7 cellular contexts compared by ENCODE assay signal in genomic region chr19:17841371-17841809, GRCh38. TPM values are rescaled to one million over a fixed set of nuclear protein-coding genes. Genes with fewer than 3 reads are reported as not detected.
DNase-seq lines count a peak whose midpoint lies in the region; ATAC-seq and TF ChIP-seq lines count a peak whose summit lies in the region.
"Had no signal": no experiment of that assay in that cellular context is flagged by ENCODE, and none has a peak within 500 bp of the region (broad histone marks: within the 10 kb centered on the region; RNA-seq: fewer than 3 reads in every experiment).

No MANE protein-coding gene starts in this region.

- H3F3A ChIP-seq in neural progenitor cell (ENCODE audit: low read depth) = no peaks in the 10 kb centered on the region

- H3K27ac Mint-ChIP-seq in endothelial cell (ENCODE audit: unreplicated experiment) (no peak overlapping the region), neural progenitor cell (peak overlapping the region; percentile 63)

- H3K27ac ChIP-seq in HUES6 (ENCODE audit: low read depth, low read length) (no peak overlapping the region), neural progenitor cell (no peak overlapping the region)

- H3K4me3 ChIP-seq in HUES6 (ENCODE audit: low read depth, low read length) (peak overlapping the region; percentile 83), neural progenitor cell (peak overlapping the region; percentile 50)

- peak overlapping the region; percentile 87 for H2AFZ ChIP-seq in neural progenitor cell (replicated peaks)

- DNase-seq in endothelial cell (ENCODE audit: low spot score) = no peak
- DNase-seq in neural progenitor cell (ENCODE audit: low spot score) = no peak
- no peak for DNase-seq in HEK293T (ENCODE audit: extremely low spot score)
- DNase-seq in SHP77 treated with DMSO at 0.1 percent for 48 hours (lab: John Stamatoyannopoulos, UW) = no peak

- H3K4me1 ChIP-seq in HUES6 (ENCODE audit: control insufficient read depth, insufficient read depth, low read length) (peaks cover 12% of the 10 kb centered on the region; the same call in 1 of the 2 replicates), neural progenitor cell (peaks cover 7% of the 10 kb centered on the region)

- H3K4me1 Mint-ChIP-seq in endothelial cell (ENCODE audit: unreplicated experiment) (peaks cover 6% of the 10 kb centered on the region), neural progenitor cell (peaks cover 20% of the 10 kb centered on the region)

- H3K9me3 ChIP-seq in HUES6 (ENCODE audit: control insufficient read depth, insufficient read depth, low read depth, low read length) = no peaks in the 10 kb centered on the region
- H3K9me3 ChIP-seq in neural progenitor cell (ENCODE audit: low read depth) = no peaks in the 10 kb centered on the region

- POLR2A ChIA-PET in HEK293T (lab: Yijun Ruan, JAX) = interaction anchor here (0.8 to 3.1 kb wide), 3 partner anchors 18 to 38 kb away, joined by 3 to 22 read pairs (median 3); partner anchors contain the start of gene RPL18A

- no peak for ATAC-seq in GM21528 (IDR thresholded peaks at IDR 0.05; ENCODE audit: low FRiP score, unreplicated experiment)

- H3K79me2 ChIP-seq in neural progenitor cell (ENCODE audit: low read depth) = no peaks in the 10 kb centered on the region

- peaks cover 38% of the 10 kb centered on the region for H3K27me3 ChIP-seq in HUES6 (ENCODE audit: control insufficient read depth, insufficient read depth, low read length)
- H3K27me3 ChIP-seq in neural progenitor cell = peaks cover 56% of the 10 kb centered on the region

- no peaks in the 10 kb centered on the region for H4K20me1 ChIP-seq in neural progenitor cell (ENCODE audit: low read depth)

- H3K9me3 Mint-ChIP-seq in endothelial cell (ENCODE audit: unreplicated experiment) (no peaks in the 10 kb centered on the region), neural progenitor cell (no peaks in the 10 kb centered on the region)
- H3K9me3 Mint-ChIP-seq: activated naive CD8-positive, alpha-beta T cell treated with anti-CD3 and anti-CD28 coated beads, Interleukin-2, amount 10 ng/mL, durations not matched to agents 7 days and 5 days had no signal

- H3K27me3 Mint-ChIP-seq in endothelial cell (ENCODE audit: unreplicated experiment) (peaks cover 10% of the 10 kb centered on the region), neural progenitor cell (ENCODE audit: insufficient read depth, low read depth) (peaks cover 15% of the 10 kb centered on the region)
- H3K27me3 Mint-ChIP-seq: activated naive CD8-positive, alpha-beta T cell treated with anti-CD3 and anti-CD28 coated beads, Interleukin-2, amount 10 ng/mL, durations not matched to agents 7 days and 5 days had no signal

- H3K4me3 Mint-ChIP-seq in endothelial cell (ENCODE audit: unreplicated experiment) (peak overlapping the region; percentile 77), neural progenitor cell (peak overlapping the region; percentile 82)
- H3K4me3 Mint-ChIP-seq: activated naive CD8-positive, alpha-beta T cell treated with anti-CD3 and anti-CD28 coated beads, Interleukin-2, amount 10 ng/mL, durations not matched to agents 7 days and 5 days had no signal

- CTCF ChIA-PET in HEK293T (lab: Yijun Ruan, JAX) = no interaction called here

- H3K36me3 Mint-ChIP-seq in endothelial cell (ENCODE audit: low read depth, unreplicated experiment) (peaks cover 17% of the 10 kb centered on the region), neural progenitor cell (no peaks in the 10 kb centered on the region)

- peak overlapping the region; percentile 92 for H3K4me2 ChIP-seq in neural progenitor cell

- H3K9ac ChIP-seq in HUES6 (ENCODE audit: low read length) = no peak overlapping the region
- H3K9ac ChIP-seq in neural progenitor cell = no peak overlapping the region

- no peaks in the 10 kb centered on the region for H3K36me3 ChIP-seq in HUES6 (ENCODE audit: control insufficient read depth, insufficient read depth, low read length)
- no peaks in the 10 kb centered on the region for H3K36me3 ChIP-seq in neural progenitor cell

- TF ChIP-seq CTCF in endothelial cell (IDR thresholded peaks at IDR 0.05; ENCODE audit: unreplicated experiment) = no peak
- TF ChIP-seq CTCF in neural progenitor cell (IDR thresholded peaks at IDR 0.05) = no peak

TF ChIP-seq in HEK293T, 16 proteins besides CTCF, POLR2A, EP300 and RAD21:
- no peak for TF ChIP-seq LEF1 (IDR thresholded peaks at IDR 0.05; ENCODE audit: borderline replicate concordance)
- no peak for TF ChIP-seq ELF4 (IDR thresholded peaks at IDR 0.05)
- TF ChIP-seq SP1 (IDR thresholded peaks at IDR 0.05) = no peak
- TF ChIP-seq ZNF384 (IDR thresholded peaks at IDR 0.05) = no peak
- no peak for TF ChIP-seq PKNOX1 (IDR thresholded peaks at IDR 0.05)
- TF ChIP-seq TARDBP (IDR thresholded peaks at IDR 0.05) = no peak
- no peak for TF ChIP-seq CTBP1 (IDR thresholded peaks at IDR 0.05; ENCODE audit: borderline replicate concordance)
- no peak for TF ChIP-seq SUZ12 (IDR thresholded peaks at IDR 0.05)
- TF ChIP-seq HDGF (IDR thresholded peaks at IDR 0.05; ENCODE audit: borderline replicate concordance) = no peak
- TF ChIP-seq FOXM1 (IDR thresholded peaks at IDR 0.05; ENCODE audit: borderline replicate concordance) = no peak
- no peak for TF ChIP-seq BHLHE40 (IDR thresholded peaks at IDR 0.05; ENCODE audit: borderline replicate concordance)
- no peak for TF ChIP-seq ARNT (IDR thresholded peaks at IDR 0.05)
- TF ChIP-seq FOXA1 (IDR thresholded peaks at IDR 0.05) = no peak
- no peak for TF ChIP-seq FOXK2 (IDR thresholded peaks at IDR 0.05)
- no peak for TF ChIP-seq NFRKB (IDR thresholded peaks at IDR 0.05)
- no peak for TF ChIP-seq L3MBTL2 (conservative IDR thresholded peaks at IDR 0.05)

RNA-seq across cellular contexts. Expression of gene JAK3, which starts 6.4 kb away (rescaled TPM):
- 30.9 TPM for total RNA-seq in endothelial cell (ENCODE audit: unreplicated experiment)
- total RNA-seq in neural progenitor cell (ENCODE audit: low replicate concordance) = 3.4 and 3.9 TPM in 2 replicates

RNA-seq across cellular contexts. Expression of gene RPL18A, which starts 18.3 kb away (rescaled TPM):
- total RNA-seq in endothelial cell (ENCODE audit: unreplicated experiment) (2,048 TPM), neural progenitor cell (ENCODE audit: low replicate concordance) (975 and 1,520 TPM in 2 replicates)

RNA-seq across cellular contexts. Expression of gene INSL3, which starts 20.1 kb away (rescaled TPM):
- total RNA-seq in endothelial cell (ENCODE audit: unreplicated experiment) = 0.36 TPM
- 0.37 TPM in 1 of 2 replicates, not detected in the other for total RNA-seq in neural progenitor cell (ENCODE audit: low replicate concordance)

RNA-seq across cellular contexts. Expression of gene SLC5A5, which starts 30.4 kb away (rescaled TPM):
- not detected for total RNA-seq in endothelial cell (ENCODE audit: unreplicated experiment)
- total RNA-seq in neural progenitor cell (ENCODE audit: low replicate concordance) = 0.37 and 0.51 TPM in 2 replicates

RNA-seq across cellular contexts. Expression of gene B3GNT3, which starts 46.5 kb away (rescaled TPM):
- total RNA-seq in endothelial cell (ENCODE audit: unreplicated experiment) = 0.77 TPM
- total RNA-seq in neural progenitor cell (ENCODE audit: low replicate concordance) = not detected in 2 replicates
- total RNA-seq: activated naive CD8-positive, alpha-beta T cell treated with anti-CD3 and anti-CD28 coated beads, Interleukin-2, amount 10 ng/mL, durations not matched to agents 7 days and 5 days had no signal
